ENCODE assay signal across 16 cellular contexts in the genomic region with DNA sequence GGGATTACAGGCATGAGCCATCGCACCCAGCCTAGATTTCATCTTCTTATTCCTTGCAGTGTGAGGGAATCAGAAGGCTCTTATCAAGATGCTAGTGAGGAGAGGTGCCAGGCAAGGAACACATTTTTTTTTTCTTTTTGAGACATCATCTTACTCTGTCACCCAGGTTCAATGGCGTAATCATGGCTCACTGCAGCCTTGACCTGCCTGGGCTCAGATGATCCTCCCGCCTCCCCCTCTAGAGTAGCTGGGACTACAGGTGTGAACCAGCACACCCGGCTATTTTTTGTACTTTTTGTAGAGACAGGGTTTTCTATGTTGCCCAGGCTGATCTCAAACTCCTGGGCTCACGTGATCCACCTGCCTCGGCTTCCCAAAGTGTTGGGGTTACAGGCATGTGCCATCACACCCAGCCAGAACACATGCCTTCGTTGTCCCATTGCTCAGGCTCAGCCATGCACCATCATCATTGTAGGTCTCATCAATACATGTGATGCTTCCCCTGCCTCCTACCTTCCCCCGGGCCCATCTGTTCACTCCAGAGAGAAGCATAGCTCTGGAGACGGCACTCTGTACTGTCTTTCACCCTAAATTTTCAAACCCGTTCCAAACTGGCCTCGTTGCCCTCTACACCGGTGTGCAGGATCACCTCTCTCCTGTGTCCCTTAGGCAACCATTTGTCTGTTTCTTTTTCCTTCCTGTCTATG. TPM values are rescaled to one million over a fixed set of nuclear protein-coding genes. Genes with fewer than 3 reads are reported as not detected.
DNase-seq lines count a peak whose midpoint lies in the region; ATAC-seq and TF ChIP-seq lines count a peak whose summit lies in the region.
"Had no signal": no experiment of that assay in that cellular context is flagged by ENCODE, and none has a peak within 500 bp of the region (broad histone marks: within the 10 kb centered on the region; RNA-seq: fewer than 3 reads in every experiment).

No MANE protein-coding gene starts in this region.

- H3K27me3 Mint-ChIP-seq in activated T-cell treated with anti-CD3 and anti-CD28 coated beads, Interleukin-2, amount 50 U/mL, for 24 hours = no peaks in the 10 kb centered on the region
- H3K27me3 Mint-ChIP-seq in activated T-cell treated with anti-CD3 and anti-CD28 coated beads, Interleukin-2, amount 50 U/mL, for 72 hours (ENCODE audit: low read depth) = no peaks in the 10 kb centered on the region
- no peaks in the 10 kb centered on the region for H3K27me3 Mint-ChIP-seq in activated T-helper 17 cell treated with anti-CD3 and anti-CD28 coated beads, Interleukin-2, amount 50 U/mL, for 72 hours
- H3K27me3 Mint-ChIP-seq in osteocyte (ENCODE audit: unreplicated experiment) (no peaks in the 10 kb centered on the region), type B pancreatic cell (no peaks in the 10 kb centered on the region)
- H3K27me3 Mint-ChIP-seq: memory B cell had no signal

- ATAC-seq in activated T-cell treated with anti-CD3 and anti-CD28 coated beads, Interleukin-2, amount 50 U/mL, for 72 hours (replicated peaks in 1 of 2) = no peak
- no peak for ATAC-seq in activated T-helper 17 cell treated with anti-CD3 and anti-CD28 coated beads, Interleukin-2, amount 50 U/mL, for 72 hours (replicated peaks)
- no peak for ATAC-seq in HG02759 (IDR thresholded peaks at IDR 0.05; ENCODE audit: unreplicated experiment)
- ATAC-seq: A549; activated T-cell treated with anti-CD3 and anti-CD28 coated beads, Interleukin-2, amount 50 U/mL, for 4 hours; left cardiac atrium; right lobe of liver; WTC11 had no signal

- H3K9me3 Mint-ChIP-seq in activated T-cell treated with anti-CD3 and anti-CD28 coated beads, Interleukin-2, amount 50 U/mL, for 24 hours = peaks cover 5% of the 10 kb centered on the region
- no peaks in the 10 kb centered on the region for H3K9me3 Mint-ChIP-seq in activated T-cell treated with anti-CD3 and anti-CD28 coated beads, Interleukin-2, amount 50 U/mL, for 72 hours
- peaks cover 3% of the 10 kb centered on the region for H3K9me3 Mint-ChIP-seq in activated T-helper 17 cell treated with anti-CD3 and anti-CD28 coated beads, Interleukin-2, amount 50 U/mL, for 72 hours
- H3K9me3 Mint-ChIP-seq in osteocyte (ENCODE audit: unreplicated experiment) (no peaks in the 10 kb centered on the region), type B pancreatic cell (no peaks in the 10 kb centered on the region)
- H3K9me3 Mint-ChIP-seq: activated T-cell treated with anti-CD3 and anti-CD28 coated beads, Interleukin-2, amount 50 U/mL, for 4 hours; memory B cell; WTC11 had no signal

- H3K36me3 Mint-ChIP-seq in activated T-cell treated with anti-CD3 and anti-CD28 coated beads, Interleukin-2, amount 50 U/mL, for 24 hours (ENCODE audit: low read depth) = peaks cover 96% of the 10 kb centered on the region
- H3K36me3 Mint-ChIP-seq in activated T-cell treated with anti-CD3 and anti-CD28 coated beads, Interleukin-2, amount 50 U/mL, for 72 hours (ENCODE audit: insufficient read depth in 2 of 2) = peaks cover 21 to 30% of the 10 kb centered on the region in 2 donors
- H3K36me3 Mint-ChIP-seq in activated T-helper 17 cell treated with anti-CD3 and anti-CD28 coated beads, Interleukin-2, amount 50 U/mL, for 72 hours (ENCODE audit: low read depth) = peaks cover 98% of the 10 kb centered on the region
- H3K36me3 Mint-ChIP-seq in osteocyte (ENCODE audit: unreplicated experiment) (peaks cover 32% of the 10 kb centered on the region), type B pancreatic cell (peaks cover 19% of the 10 kb centered on the region)

- peak overlapping the region; percentile 61 for H3K27ac Mint-ChIP-seq in activated T-cell treated with anti-CD3 and anti-CD28 coated beads, Interleukin-2, amount 50 U/mL, for 24 hours
- no peak overlapping the region for H3K27ac Mint-ChIP-seq in activated T-cell treated with anti-CD3 and anti-CD28 coated beads, Interleukin-2, amount 50 U/mL, for 72 hours
- H3K27ac Mint-ChIP-seq in activated T-helper 17 cell treated with anti-CD3 and anti-CD28 coated beads, Interleukin-2, amount 50 U/mL, for 72 hours = no peak overlapping the region
- H3K27ac Mint-ChIP-seq in osteocyte (ENCODE audit: unreplicated experiment) (peak overlapping the region; percentile 37), type B pancreatic cell (no peak overlapping the region)
- H3K27ac Mint-ChIP-seq: memory B cell, WTC11 had no signal

- no peak for TF ChIP-seq CTCF in osteocyte (IDR thresholded peaks at IDR 0.05)
- TF ChIP-seq CTCF in type B pancreatic cell (conservative IDR thresholded peaks at IDR 0.05) = no peak

- peaks cover 62% of the 10 kb centered on the region for H3K4me1 Mint-ChIP-seq in activated T-cell treated with anti-CD3 and anti-CD28 coated beads, Interleukin-2, amount 50 U/mL, for 24 hours (ENCODE audit: low read depth)
- H3K4me1 Mint-ChIP-seq in activated T-cell treated with anti-CD3 and anti-CD28 coated beads, Interleukin-2, amount 50 U/mL, for 72 hours (ENCODE audit: low read depth) = peaks cover 76% of the 10 kb centered on the region
- H3K4me1 Mint-ChIP-seq in activated T-helper 17 cell treated with anti-CD3 and anti-CD28 coated beads, Interleukin-2, amount 50 U/mL, for 72 hours = peaks cover 40% of the 10 kb centered on the region
- peaks cover 5% of the 10 kb centered on the region for H3K4me1 Mint-ChIP-seq in osteocyte (ENCODE audit: unreplicated experiment)
- H3K4me1 Mint-ChIP-seq in type B pancreatic cell (ENCODE audit: unreplicated experiment) = peaks cover 7% of the 10 kb centered on the region

- DNase-seq in activated T-cell treated with anti-CD3 and anti-CD28 coated beads, Interleukin-2, amount 50 U/mL, for 24 hours = no peak
- DNase-seq in activated T-cell treated with anti-CD3 and anti-CD28 coated beads, Interleukin-2, amount 50 U/mL, for 72 hours = no peak
- DNase-seq in osteocyte (ENCODE audit: extremely low spot score, unreplicated experiment) = no peak
- DNase-seq in type B pancreatic cell (ENCODE audit: extremely low spot score, unreplicated experiment) = no peak
- DNase-seq: activated T-cell treated with anti-CD3 and anti-CD28 coated beads, Interleukin-2, amount 50 U/mL, for 4 hours; C1 segment of cervical spinal cord; left cardiac atrium; NCI-H1105; NCI-H2081; NK-92 treated with Interleukin-12 subunit alpha and Interleukin-12 subunit beta, amount 100 ng/mL, for 24 hours had no signal

- no peak overlapping the region for H3K4me3 Mint-ChIP-seq in activated T-cell treated with anti-CD3 and anti-CD28 coated beads, Interleukin-2, amount 50 U/mL, for 24 hours
- peak overlapping the region in 1 of 2 donors; percentile 4 for H3K4me3 Mint-ChIP-seq in activated T-cell treated with anti-CD3 and anti-CD28 coated beads, Interleukin-2, amount 50 U/mL, for 72 hours
- H3K4me3 Mint-ChIP-seq in activated T-helper 17 cell treated with anti-CD3 and anti-CD28 coated beads, Interleukin-2, amount 50 U/mL, for 72 hours = peak overlapping the region; percentile 26
- H3K4me3 Mint-ChIP-seq in osteocyte (ENCODE audit: unreplicated experiment) (no peak overlapping the region), type B pancreatic cell (no peak overlapping the region)
- H3K4me3 Mint-ChIP-seq: activated T-cell treated with anti-CD3 and anti-CD28 coated beads, Interleukin-2, amount 50 U/mL, for 4 hours; memory B cell; WTC11 had no signal

RNA-seq across cellular contexts. Expression of a gene that starts 10.1 kb away (rescaled TPM):
- total RNA-seq in activated T-cell treated with anti-CD3 and anti-CD28 coated beads, Interleukin-2, amount 50 U/mL, for 72 hours = 100 to 1,000 TPM; 293 to 319 TPM
- 100 to 1,000 TPM; 152 to 161 TPM for total RNA-seq in activated T-helper 17 cell treated with anti-CD3 and anti-CD28 coated beads, Interleukin-2, amount 50 U/mL, for 72 hours
- total RNA-seq in osteocyte = 86.8 and 88.1 TPM in 2 replicates
- total RNA-seq in type B pancreatic cell (ENCODE audit: low replicate concordance) = 72.9 and 94.8 TPM in 2 replicates

RNA-seq across cellular contexts. Expression of a gene that starts 12.0 kb away (rescaled TPM):
- 100 to 1,000 TPM; 174 to 197 TPM for total RNA-seq in activated T-cell treated with anti-CD3 and anti-CD28 coated beads, Interleukin-2, amount 50 U/mL, for 72 hours
- total RNA-seq in activated T-helper 17 cell treated with anti-CD3 and anti-CD28 coated beads, Interleukin-2, amount 50 U/mL, for 72 hours = 100 to 1,000 TPM in 1 of 2 donors, 10 to 100 TPM in 1; 55.6 to 617 TPM
- total RNA-seq in osteocyte = 395 and 418 TPM in 2 replicates
- 24.3 and 40.1 TPM in 2 replicates for total RNA-seq in type B pancreatic cell (ENCODE audit: low replicate concordance)

RNA-seq across cellular contexts. Expression of a gene that starts 12.2 kb away (rescaled TPM):
- total RNA-seq in activated T-cell treated with anti-CD3 and anti-CD28 coated beads, Interleukin-2, amount 50 U/mL, for 72 hours = 100 to 1,000 TPM; 668 to 724 TPM
- 1,000 to 10,000 TPM; 1,139 to 1,437 TPM for total RNA-seq in activated T-helper 17 cell treated with anti-CD3 and anti-CD28 coated beads, Interleukin-2, amount 50 U/mL, for 72 hours
- 725 and 729 TPM in 2 replicates for total RNA-seq in osteocyte
- 560 and 1,225 TPM in 2 replicates for total RNA-seq in type B pancreatic cell (ENCODE audit: low replicate concordance)

RNA-seq across cellular contexts. Expression of a gene that starts 15.3 kb away (rescaled TPM):
- 100 to 1,000 TPM; 102 to 127 TPM for total RNA-seq in activated T-cell treated with anti-CD3 and anti-CD28 coated beads, Interleukin-2, amount 50 U/mL, for 72 hours
- total RNA-seq in activated T-helper 17 cell treated with anti-CD3 and anti-CD28 coated beads, Interleukin-2, amount 50 U/mL, for 72 hours = 10 to 100 TPM; 57.4 to 82.1 TPM
- 37.7 and 40.1 TPM in 2 replicates for total RNA-seq in osteocyte
- 30.1 and 71.3 TPM in 2 replicates for total RNA-seq in type B pancreatic cell (ENCODE audit: low replicate concordance)

RNA-seq across cellular contexts. Expression of a gene that starts 41.6 kb away (rescaled TPM):
- total RNA-seq in activated T-cell treated with anti-CD3 and anti-CD28 coated beads, Interleukin-2, amount 50 U/mL, for 72 hours = 10 to 100 TPM; 26.9 to 29.6 TPM
- total RNA-seq in activated T-helper 17 cell treated with anti-CD3 and anti-CD28 coated beads, Interleukin-2, amount 50 U/mL, for 72 hours = 10 to 100 TPM; 26.0 to 36.9 TPM
- total RNA-seq in osteocyte (28.1 and 31.5 TPM in 2 replicates), type B pancreatic cell (ENCODE audit: low replicate concordance) (21.8 and 48.9 TPM in 2 replicates)

Comparison
In these comparisons a context has a peak if more than half of its experiments do, and no peak if none do; other contexts are left out.
1. H3K27ac Mint-ChIP-seq: peak in activated T-cell treated with anti-CD3 and anti-CD28 coated beads, Interleukin-2, amount 50 U/mL, for 24 hours (single experiment) and osteocyte (single experiment); none in activated T-cell treated with anti-CD3 and anti-CD28 coated beads, Interleukin-2, amount 50 U/mL, for 72 hours (single experiment), activated T-helper 17 cell treated with anti-CD3 and anti-CD28 coated beads, Interleukin-2, amount 50 U/mL, for 72 hours (single experiment) and type B pancreatic cell (single experiment).